In genomic region chr2:25772078-25772477, GRCh38 we compare ENCODE assay signal across 34 cellular contexts.
"Had no signal": no experiment of that assay in that cellular context is flagged by ENCODE, and none has a peak within 500 bp of the region (broad histone marks: within the 10 kb centered on the region; RNA-seq: fewer than 3 reads in every experiment).

No MANE protein-coding gene starts in this region.

- H3K9me3 ChIP-seq: body of pancreas, colonic mucosa, esophagus squamous epithelium, gastroesophageal sphincter had no signal

- FAIRE-seq: endometrium, endothelial cell of umbilical vein had no signal

- H3K27ac Mint-ChIP-seq: activated B cell treated with CpG ODN at 0.5 μM for 24 hours; activated CD4-positive, alpha-beta memory T cell treated with anti-CD3 and anti-CD28 coated beads for 36 hours; activated CD4-positive, alpha-beta T cell treated with anti-CD3 and anti-CD28 coated beads, Interleukin-2, amount 10 ng/mL, durations not matched to agents 24 days and 14 days; activated CD8-positive, alpha-beta memory T cell treated with anti-CD3 and anti-CD28 coated beads, Interleukin-2, amount 10 ng/mL, durations not matched to agents 7 days and 5 days; activated CD8-positive, alpha-beta T cell treated with anti-CD3 and anti-CD28 coated beads, Interleukin-2, amount 10 ng/mL, durations not matched to agents 7 days and 5 days; activated naive CD4-positive, alpha-beta T cell treated with anti-CD3 and anti-CD28 coated beads for 36 hours; activated naive CD4-positive, alpha-beta T cell treated with anti-CD3 and anti-CD28 coated beads, Interleukin-2, amount 50 U/mL, for 24 hours; activated naive CD8-positive, alpha-beta T cell treated with anti-CD3 and anti-CD28 coated beads, Interleukin-2, amount 10 ng/mL, durations not matched to agents 7 days and 5 days; T-helper 17 cell; T-helper 2 cell treated with Interferon-gamma antibody and Interleukin-4, amounts not matched to agents 5 μg/mL and 100 μg/mL, for 36 hours had no signal

- H3K4me3 Mint-ChIP-seq: activated B cell treated with CpG ODN at 0.5 μM for 24 hours; activated CD4-positive, alpha-beta memory T cell treated with anti-CD3 and anti-CD28 coated beads for 36 hours; activated CD4-positive, alpha-beta T cell treated with anti-CD3 and anti-CD28 coated beads, Interleukin-2, amount 10 ng/mL, durations not matched to agents 24 days and 14 days; activated CD8-positive, alpha-beta memory T cell treated with anti-CD3 and anti-CD28 coated beads, Interleukin-2, amount 10 ng/mL, durations not matched to agents 7 days and 5 days; activated CD8-positive, alpha-beta T cell treated with anti-CD3 and anti-CD28 coated beads, Interleukin-2, amount 10 ng/mL, durations not matched to agents 7 days and 5 days; activated naive CD4-positive, alpha-beta T cell treated with anti-CD3 and anti-CD28 coated beads for 36 hours; activated naive CD4-positive, alpha-beta T cell treated with anti-CD3 and anti-CD28 coated beads, Interleukin-2, amount 50 U/mL, for 24 hours; activated naive CD8-positive, alpha-beta T cell treated with anti-CD3 and anti-CD28 coated beads, Interleukin-2, amount 10 ng/mL, durations not matched to agents 7 days and 5 days; activated T-helper 1 cell treated with anti-CD3 and anti-CD28 coated beads, Interleukin-12 subunit alpha, Interleukin-12 subunit beta, Interleukin-2, Interleukin-4 antibody, amounts not matched to agents 30 ng/mL and 10 ng/mL and 1 ng/mL, durations not matched to agents 14 hours and 24 hours and 36 hours; T-helper 17 cell; T-helper 2 cell treated with Interferon-gamma antibody and Interleukin-4, amounts not matched to agents 5 μg/mL and 100 μg/mL, for 36 hours had no signal

- H3K4me3 ChIP-seq: body of pancreas, colonic mucosa, esophagus squamous epithelium, gastroesophageal sphincter had no signal

- H3K27me3 ChIP-seq: body of pancreas, colonic mucosa, esophagus squamous epithelium, gastroesophageal sphincter had no signal

- H3K4me1 ChIP-seq: body of pancreas, colonic mucosa, esophagus squamous epithelium, gastroesophageal sphincter had no signal

- H3K27me3 Mint-ChIP-seq: activated B cell treated with CpG ODN at 0.5 μM for 24 hours; activated CD4-positive, alpha-beta memory T cell treated with anti-CD3 and anti-CD28 coated beads for 36 hours; activated CD4-positive, alpha-beta T cell treated with anti-CD3 and anti-CD28 coated beads, Interleukin-2, amount 10 ng/mL, durations not matched to agents 24 days and 14 days; activated CD8-positive, alpha-beta memory T cell treated with anti-CD3 and anti-CD28 coated beads, Interleukin-2, amount 10 ng/mL, durations not matched to agents 7 days and 5 days; activated naive CD4-positive, alpha-beta T cell treated with anti-CD3 and anti-CD28 coated beads, Interleukin-2, amount 50 U/mL, for 24 hours; activated naive CD8-positive, alpha-beta T cell treated with anti-CD3 and anti-CD28 coated beads, Interleukin-2, amount 10 ng/mL, durations not matched to agents 7 days and 5 days; T-helper 17 cell had no signal

- DNase-seq: activated B cell treated with CpG ODN at 0.5 μM for 24 hours; activated CD4-positive, alpha-beta memory T cell treated with anti-CD3 and anti-CD28 coated beads for 36 hours; activated CD4-positive, alpha-beta T cell treated with anti-CD3 and anti-CD28 coated beads, Interleukin-2, amount 10 ng/mL, durations not matched to agents 24 days and 14 days; activated CD8-positive, alpha-beta memory T cell treated with anti-CD3 and anti-CD28 coated beads, Interleukin-2, amount 10 ng/mL, durations not matched to agents 7 days and 5 days; activated CD8-positive, alpha-beta memory T cell treated with anti-CD3 and anti-CD28 coated beads, Interleukin-2, amount 50 U/mL, for 4 hours; activated CD8-positive, alpha-beta T cell treated with anti-CD3 and anti-CD28 coated beads, Interleukin-2, amount 10 ng/mL, durations not matched to agents 7 days and 5 days; activated effector memory CD4-positive, alpha-beta T cell treated with anti-CD3 and anti-CD28 coated beads, Interleukin-2, amount 50 U/mL, for 16 hours; activated naive CD4-positive, alpha-beta T cell treated with anti-CD3 and anti-CD28 coated beads for 36 hours; activated naive CD8-positive, alpha-beta T cell treated with anti-CD3 and anti-CD28 coated beads, Interleukin-2, amount 10 ng/mL, durations not matched to agents 7 days and 5 days; activated T-cell treated with anti-CD3 and anti-CD28 coated beads, Interleukin-2, amount 50 U/mL, for 1 hour; activated T-cell treated with anti-CD3 and anti-CD28 coated beads, Interleukin-2, amount 50 U/mL, for 48 hours; amygdala; aorta; body of pancreas; caudate nucleus; cerebellar nuclear complex; colonic mucosa; effector CD8-positive, alpha-beta T cell; esophagus squamous epithelium; foreskin melanocyte; head of caudate nucleus; T-helper 1 cell; T-helper 17 cell; T1000; WERI-Rb-1 had no signal

- H3K27ac ChIP-seq: body of pancreas, colonic mucosa, epithelial cell of prostate, esophagus squamous epithelium, gastroesophageal sphincter, WERI-Rb-1 had no signal

- H3K36me3 ChIP-seq: colonic mucosa had no signal

- H3K9me3 Mint-ChIP-seq: activated B cell treated with CpG ODN at 0.5 μM for 24 hours; activated CD4-positive, alpha-beta memory T cell treated with anti-CD3 and anti-CD28 coated beads for 36 hours; activated CD4-positive, alpha-beta T cell treated with anti-CD3 and anti-CD28 coated beads, Interleukin-2, amount 10 ng/mL, durations not matched to agents 24 days and 14 days; activated naive CD4-positive, alpha-beta T cell treated with anti-CD3 and anti-CD28 coated beads for 36 hours; activated naive CD4-positive, alpha-beta T cell treated with anti-CD3 and anti-CD28 coated beads, Interleukin-2, amount 50 U/mL, for 24 hours; activated naive CD8-positive, alpha-beta T cell treated with anti-CD3 and anti-CD28 coated beads, Interleukin-2, amount 10 ng/mL, durations not matched to agents 7 days and 5 days; activated T-helper 1 cell treated with anti-CD3 and anti-CD28 coated beads, Interleukin-12 subunit alpha, Interleukin-12 subunit beta, Interleukin-2, Interleukin-4 antibody, amounts not matched to agents 30 ng/mL and 10 ng/mL and 1 ng/mL, durations not matched to agents 14 hours and 24 hours and 36 hours; activated T-helper 2 cell treated with anti-CD3 and anti-CD28 coated beads, Interferon-gamma antibody, Interleukin-2, Interleukin-4, amounts not matched to agents 10 μg/mL and 5 μg/mL and 100 μg/mL, durations not matched to agents 14 hours and 24 hours and 36 hours; T-helper 2 cell treated with Interferon-gamma antibody and Interleukin-4, amounts not matched to agents 5 μg/mL and 100 μg/mL, for 36 hours had no signal

- ATAC-seq: activated CD4-positive, CD25-positive, alpha-beta regulatory T cell treated with anti-CD3 and anti-CD28 coated beads, Interleukin-2, amount 50 U/mL, for 24 hours; activated CD8-positive, alpha-beta memory T cell treated with anti-CD3 and anti-CD28 coated beads, Interleukin-2, amount 10 ng/mL, durations not matched to agents 7 days and 5 days; activated CD8-positive, alpha-beta T cell treated with anti-CD3 and anti-CD28 coated beads, Interleukin-2, amount 10 ng/mL, durations not matched to agents 7 days and 5 days; body of pancreas; gastroesophageal sphincter; T-helper 17 cell had no signal
